In genomic region chr18:35343936-35344735, GRCh38 we compare ENCODE assay signal across 8 cellular contexts. TPM values are rescaled to one million over a fixed set of nuclear protein-coding genes. Genes with fewer than 3 reads are reported as not detected.
DNase-seq lines count a peak whose midpoint lies in the region; ATAC-seq, FAIRE-seq and TF ChIP-seq lines count a peak whose summit lies in the region.

Gene ZNF24 (minus strand): TSS chr18:35344420. CDS start chr18:35340650, 3,770 bp downstream.

- H3K79me1 ChIP-seq in H1 (ENCODE audit: low read depth, low read length) (0 out of 2 replicates have a peak, but pooled peaks cover 8% of the 10 kb centered on the region), mesenchymal stem cell (replicated peaks; ENCODE audit: low read length, poor library complexity, severe bottlenecking) (peaks cover 9% of the 10 kb centered on the region)

- H3K23ac ChIP-seq in H1 (ENCODE audit: insufficient read length) (no peak within 1 kb of the TSS), mesenchymal stem cell (ENCODE audit: low read length in 2 of 2) (no peak within 1 kb of the TSS)

- H4K8ac ChIP-seq in H1 (ENCODE audit: extremely low read depth, insufficient read depth, low read length) = peak within 1 kb of the TSS; percentile 98; the same call in 1 of the 2 replicates
- peak within 1 kb of the TSS; percentile 96 for H4K8ac ChIP-seq in mesenchymal stem cell (ENCODE audit: low read length)

- peak within 1 kb of the TSS; percentile 32; the same call in 1 of the 2 replicates for H2BK12ac ChIP-seq in H1 (ENCODE audit: low read depth, low read length)
- peak within 1 kb of the TSS in 1 of 2 experiments; percentile 86 for H2BK12ac ChIP-seq in mesenchymal stem cell (ENCODE audit: low read length in 2 of 2)

- H4K91ac ChIP-seq in H1 (replicated peaks; ENCODE audit: insufficient read length, low read length) = peak within 1 kb of the TSS; percentile 59
- H4K91ac ChIP-seq in mesenchymal stem cell (ENCODE audit: low read length) = peak within 1 kb of the TSS; percentile 87

- H3K4ac ChIP-seq in H1 (replicated peaks; ENCODE audit: insufficient read length, low read depth, low read length) = no peak within 1 kb of the TSS
- H3K4ac ChIP-seq in mesenchymal stem cell (ENCODE audit: low read depth in 1 of 2, low read length in 2 of 2) = peak within 1 kb of the TSS; percentile 85 to 98

- POLR2A ChIA-PET in H1 (lab: Charles Lee; ENCODE audit: partially characterized antibody) = interaction anchor here (0.8 to 2.7 kb wide), 16 partner anchors 9 to 318 kb away, joined by 3 to 20 read pairs (median 4); partner anchors contain the start of genes ZNF397 and ZSCAN30

- peak within 1 kb of the TSS; percentile 89 for H3K56ac ChIP-seq in H1 (replicated peaks; ENCODE audit: insufficient read length, low read depth, low read length)

- H2AFZ ChIP-seq in H1 (ENCODE audit: low read length) (peak within 1 kb of the TSS; percentile 89), mesenchymal stem cell (ENCODE audit: low read depth, low read length) (peak within 1 kb of the TSS; percentile 66)

- DNase-seq in COLO829 (ENCODE audit: low spot score) (peak; percentile 98), HTR-8/SVneo (ENCODE audit: insufficient read length, low spot score) (peak; percentile 72), NOMO-1 treated with dmso at 0.1 percent for 144 hours (lab: John Stamatoyannopoulos, UW; ENCODE audit: unreplicated experiment) (peak; percentile 94), H1 (ENCODE audit: low read depth in 1 of 2, low spot score in 2 of 2) (peak; percentile 68 to 94), mesenchymal stem cell (peak; percentile 97)
- peak; percentile 84 to 91 (median 87) for DNase-seq in activated CD8-positive, alpha-beta memory T cell treated with anti-CD3 and anti-CD28 coated beads for 48 hours (ENCODE audit: low read depth in 2 of 3, low spot score in 2 of 3)
- DNase-seq in stimulated activated CD8-positive, alpha-beta memory T cell treated with anti-CD3 and anti-CD28 coated beads, Interleukin-12 subunit alpha, Interleukin-12 subunit beta, amount 100 ng/mL, for 4 hours (ENCODE audit: low read depth) = peak; percentile 82

- FAIRE-seq in HTR-8/SVneo (lab: Jason Lieb, UNC) = no peak
- no peak for FAIRE-seq in H1 (lab: Jason Lieb, UNC)

- H3K27ac ChIP-seq in H1 (ENCODE audit: low read depth, low read length) = peak within 1 kb of the TSS; percentile 98
- peak within 1 kb of the TSS; percentile 81 for H3K27ac ChIP-seq in mesenchymal stem cell (ENCODE audit: low read length, poor library complexity, severe bottlenecking)

- peak within 1 kb of the TSS; percentile 92 for H2BK5ac ChIP-seq in H1 (ENCODE audit: low read depth, low read length)
- peak within 1 kb of the TSS; percentile 82 for H2BK5ac ChIP-seq in mesenchymal stem cell (ENCODE audit: low read depth, low read length, poor library complexity, severe bottlenecking)

- 0 out of 2 replicates have a peak, but pooled peaks cover 7% of the 10 kb centered on the region for H3K23me2 ChIP-seq in H1 (ENCODE audit: low read depth, low read length)

- H4K5ac ChIP-seq in H1 (ENCODE audit: insufficient read length, low read depth, low read length) = peak within 1 kb of the TSS; percentile 85

- peaks cover 23 to 40% of the 10 kb centered on the region in 2 experiments for H3K79me2 ChIP-seq in H1 (ENCODE audit: control insufficient read depth in 1 of 2, insufficient read depth in 2 of 2, low read length in 2 of 2)

- no peak within 1 kb of the TSS for H2BK20ac ChIP-seq in H1 (ENCODE audit: low read length)

- 0 out of 4 replicates have a peak, but pooled peaks of 1 of the 2 experiments have one; percentile 1 for TF ChIP-seq RAD21 in H1 (IDR thresholded peaks at IDR 0.05 in 1 of 2, conservative IDR thresholded peaks at IDR 0.05 in 1 of 2; ENCODE audit: low read depth in 2 of 2, low read length in 2 of 2)

- H3K9me3 ChIP-seq in H1 (ENCODE audit: insufficient read depth in 2 of 2, low read depth in 1 of 2, low read length in 1 of 2) (no peaks in the 10 kb centered on the region), mesenchymal stem cell (ENCODE audit: control insufficient read depth, low read length) (peaks cover 10% of the 10 kb centered on the region)

- ATAC-seq in GM21367 (IDR thresholded peaks at IDR 0.05; ENCODE audit: unreplicated experiment) = peak; percentile 88

- peaks cover 6 to 22% of the 10 kb centered on the region in 2 experiments for H4K20me1 ChIP-seq in H1 (replicated peaks in 1 of 2; ENCODE audit: control insufficient read depth in 1 of 2, insufficient read depth in 2 of 2, low read length in 2 of 2)

- H2AK5ac ChIP-seq in H1 (ENCODE audit: low read depth, low read length) (no peak within 1 kb of the TSS), mesenchymal stem cell (ENCODE audit: low read length, severe bottlenecking) (no peak within 1 kb of the TSS)

- H3K27me3 ChIP-seq in H1 (replicated peaks in 1 of 4; ENCODE audit: control insufficient read depth in 3 of 4, extremely low read depth in 1 of 4, insufficient read depth in 3 of 4, low read length in 3 of 4) = no peaks in the 10 kb centered on the region
- H3K27me3 ChIP-seq in mesenchymal stem cell (ENCODE audit: control insufficient read depth in 1 of 2, insufficient read depth in 1 of 2, low read length in 2 of 2) = no peaks in the 10 kb centered on the region

- H3K4me2 ChIP-seq in H1 (ENCODE audit: insufficient read depth in 1 of 2, low read depth in 2 of 2, low read length in 2 of 2) = peak within 1 kb of the TSS; percentile 74 to 76
- H3K4me2 ChIP-seq in mesenchymal stem cell (ENCODE audit: low read length, poor library complexity, severe bottlenecking) = peak within 1 kb of the TSS; percentile 62

- peak within 1 kb of the TSS; percentile 91 to 97 (median 92) for H3K4me3 ChIP-seq in H1 (ENCODE audit: extremely low read depth in 1 of 4, insufficient read depth in 2 of 4, low read depth in 3 of 4, low read length in 4 of 4)
- H3K4me3 ChIP-seq in mesenchymal stem cell (ENCODE audit: insufficient read depth in 1 of 2, low read depth in 1 of 2, low read length in 2 of 2) = peak within 1 kb of the TSS; percentile 81 to 92

- CTCF ChIA-PET in H1 (lab: Charles Lee; ENCODE audit: partially characterized antibody) = interaction anchor here (1.0 to 3.5 kb wide), 2 partner anchors 11 to 57 kb away, joined by 4 to 18 read pairs; no protein-coding TSS in a partner anchor

- H3K18ac ChIP-seq in H1 (ENCODE audit: extremely low read depth, low read length) (peak within 1 kb of the TSS; percentile 76), mesenchymal stem cell (ENCODE audit: low read depth in 1 of 2, low read length in 2 of 2) (peak within 1 kb of the TSS; percentile 95 to 97)

- TF ChIP-seq POLR2A in H1 (IDR thresholded peaks at IDR 0.05; ENCODE audit: control extremely low read depth in 1 of 2, low read depth in 2 of 2, low read length in 2 of 2) = peak; percentile 87 to 92

- no peak for TF ChIP-seq CTCF in H1 (IDR thresholded peaks at IDR 0.05; ENCODE audit: control extremely low read depth in 1 of 3, insufficient read depth in 1 of 3, low read depth in 1 of 3, low read length in 3 of 3)

- H3K14ac ChIP-seq in H1 (ENCODE audit: insufficient read length) (peak within 1 kb of the TSS; percentile 53), mesenchymal stem cell (ENCODE audit: low read length in 2 of 2) (peak within 1 kb of the TSS in 1 of 2 experiments; percentile 80)

- H3K36me3 ChIP-seq in H1 (ENCODE audit: control insufficient read depth in 2 of 4, insufficient read depth in 4 of 4, low read length in 3 of 4) (peaks cover 10 to 17% (median 14%) of the 10 kb centered on the region in 4 experiments), mesenchymal stem cell (ENCODE audit: control insufficient read depth in 1 of 2, insufficient read depth in 2 of 2, low read depth in 1 of 2, low read length in 2 of 2) (peaks cover 11 to 30% of the 10 kb centered on the region in 2 experiments)

- no peak within 1 kb of the TSS for H2BK15ac ChIP-seq in H1 (ENCODE audit: low read length)
- peak within 1 kb of the TSS; percentile 92 for H2BK15ac ChIP-seq in mesenchymal stem cell (ENCODE audit: low read depth, poor library complexity, severe bottlenecking)

- 1% methylated on average over 64 of the region's 64 CpGs; no CpG with 5 or more reads in 1 of the 2 experiments for WGBS in H1 (ENCODE audit: extremely low coverage in 1 of 2, insufficient coverage in 1 of 2, insufficient read length in 1 of 2, insufficient replicate concordance in 2 of 2, low coverage in 1 of 2, low lambda C conversion rate in 2 of 2, missing lambda C conversion rate in 1 of 2), 2 experiments
- under 1% methylated on average over 45 of the region's 64 CpGs for WGBS in mesenchymal stem cell

- no peak within 1 kb of the TSS for H2BK120ac ChIP-seq in H1 (replicated peaks; ENCODE audit: low read depth, low read length)
- H2BK120ac ChIP-seq in mesenchymal stem cell (ENCODE audit: low read depth, low read length) = peak within 1 kb of the TSS; percentile 91

- TF ChIP-seq EP300 in H1 (IDR thresholded peaks at IDR 0.05; ENCODE audit: borderline replicate concordance in 1 of 2, low read depth in 2 of 2, low read length in 2 of 2) = no peak; a peak in 1 of 3 replicates

- H3K9ac ChIP-seq in H1 (replicated peaks in 1 of 4; ENCODE audit: extremely low read depth in 1 of 4, low read depth in 3 of 4, low read length in 3 of 4) (peak within 1 kb of the TSS; percentile 89 to 97 (median 95)), mesenchymal stem cell (ENCODE audit: low read length) (peak within 1 kb of the TSS; percentile 100)

- H3K4me1 ChIP-seq in H1 (replicated peaks in 1 of 4; ENCODE audit: control insufficient read depth in 3 of 4, insufficient read depth in 4 of 4, low read length in 3 of 4) (peaks cover 0 to 5% (median 1%) of the 10 kb centered on the region in 4 experiments; a peak in 3 of 7 replicates), mesenchymal stem cell (ENCODE audit: control insufficient read depth, insufficient read depth, low read depth, low read length) (peaks cover 2% of the 10 kb centered on the region)

TF ChIP-seq in H1, 55 proteins besides CTCF, POLR2A, EP300 and RAD21 (continues in another document):
- TF ChIP-seq PHF8 (conservative IDR thresholded peaks at IDR 0.05; ENCODE audit: low read depth, low read length) = peak; percentile 98

RNA-seq across cellular contexts. Expression of gene ZNF24, which starts in this region (rescaled TPM):
- total RNA-seq in H1 (2021; fragmentation: NEBNext Ultra II Directional; extraction: Animal tissue kit (Norgen Biotek cat#: 25700)) = 56.9 and 60.1 TPM in 2 replicates
- polyA plus RNA-seq in H1 (2011; rRNA removed) = 7.3 and 12.5 TPM in 2 replicates
- polyA plus RNA-seq in H1 (2011; cell fraction: cytosol; rRNA removed) = 15.1 TPM
- polyA plus RNA-seq in H1 (2011; cell fraction: nucleus; rRNA removed) = 15.3 TPM
- polyA plus RNA-seq in H1 (2012, experiment 1 of 2) = 14.6 to 30.6 TPM (median 18.9 TPM) in 4 replicates
- 1.5 TPM for polyA plus RNA-seq in H1 (2012, experiment 2 of 2)
- 25.4 TPM for polyA plus RNA-seq in H1 (2013, experiment 1 of 2)
- 24.7 TPM for polyA plus RNA-seq in H1 (2013, experiment 2 of 2)
- 50.2 and 61.1 TPM in 2 replicates for polyA minus RNA-seq in H1 (2011; rRNA and poly(A)+ RNA removed)
- 17.4 TPM for polyA minus RNA-seq in H1 (2011; cell fraction: cytosol; rRNA and poly(A)+ RNA removed)
- polyA minus RNA-seq in H1 (2011; cell fraction: nucleus; rRNA and poly(A)+ RNA removed) = 32.4 TPM
- polyA plus RNA-seq in mesenchymal stem cell (2013, experiment 1 of 2) = 16.6 TPM
- 17.0 TPM for polyA plus RNA-seq in mesenchymal stem cell (2013, experiment 2 of 2)

Comparison
In these comparisons a context has a peak if more than half of its experiments do, and no peak if none do; other contexts are left out.
1. Peak in every context shown above with its lines: DNase-seq, ATAC-seq, H3K4me3 ChIP-seq and H3K27ac ChIP-seq.